In the genomic region with DNA sequence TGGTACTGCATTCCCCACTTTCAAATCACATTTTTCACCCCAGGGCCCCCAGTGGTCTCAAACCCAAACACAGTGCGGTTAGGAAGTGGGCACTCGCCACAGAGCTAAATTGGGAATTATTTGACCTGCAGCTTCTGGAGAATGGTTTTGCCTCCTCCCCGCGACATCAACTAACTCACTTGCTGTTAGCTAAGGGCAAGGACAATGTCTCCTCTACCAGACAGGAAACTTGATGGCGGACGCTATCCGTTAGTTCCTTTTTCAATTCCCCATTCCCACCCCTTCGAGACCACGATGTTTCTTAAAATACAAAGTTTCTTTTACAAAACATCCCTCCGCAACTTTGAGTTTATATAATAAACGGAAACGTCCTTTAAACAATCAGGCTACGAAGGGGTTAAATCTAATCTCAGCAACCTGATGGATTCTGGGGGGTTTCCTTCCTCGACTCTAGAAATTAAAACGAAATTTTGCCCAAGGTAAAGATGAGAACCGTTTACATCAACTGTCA, we compare ENCODE assay signal across 7 cellular contexts. TPM values are rescaled to one million over a fixed set of nuclear protein-coding genes. Genes with fewer than 3 reads are reported as not detected.
DNase-seq lines count a peak whose midpoint lies in the region; ATAC-seq, FAIRE-seq and TF ChIP-seq lines count a peak whose summit lies in the region.

No MANE protein-coding gene starts in this region.

- H3K4me1 ChIP-seq in HCT116 (ENCODE audit: control insufficient read depth in 1 of 2, insufficient read depth in 2 of 2, low read length in 2 of 2) (peaks cover 13 to 19% of the 10 kb centered on the region in 2 experiments), neuronal stem cell (ENCODE audit: control insufficient read depth in 2 of 2, insufficient read depth in 1 of 2, low read depth in 1 of 2, low read length in 2 of 2) (peaks cover 10 to 11% of the 10 kb centered on the region in 2 donors)
- peaks cover 21% of the 10 kb centered on the region for H3K4me1 ChIP-seq in effector memory CD4-positive, alpha-beta T cell (ENCODE audit: control insufficient read depth, insufficient read depth, low read length, poor library complexity, severe bottlenecking)

- H3K9ac ChIP-seq in HCT116 (ENCODE audit: low read length) (peak overlapping the region; percentile 98), neuronal stem cell (ENCODE audit: low read depth, low read length, poor library complexity) (peak overlapping the region; percentile 60)

- H3K4me3 Mint-ChIP-seq in T-helper 2 cell treated with Interferon-gamma antibody and Interleukin-4, amounts not matched to agents 5 μg/mL and 100 μg/mL, for 36 hours: peak overlapping the region; percentile 91

- POLR2A ChIA-PET in HCT116 (lab: Charles Lee): interaction anchor here (0.7 to 2.0 kb wide), 6 partner anchors 10 to 210 kb away, joined by 3 to 28 read pairs (median 7); partner anchors contain the start of genes FAM117A and SLC35B1

- H3K9me3 ChIP-seq in HCT116 (ENCODE audit: control insufficient read depth in 1 of 2, insufficient read depth in 1 of 2, low read depth in 1 of 2, low read length in 2 of 2) (no peaks in the 10 kb centered on the region), neuronal stem cell (replicated peaks in 1 of 2; ENCODE audit: control insufficient read depth in 2 of 2, insufficient read depth in 1 of 2, low read depth in 1 of 2, low read length in 2 of 2) (no peaks in the 10 kb centered on the region)
- H3K9me3 ChIP-seq in effector memory CD4-positive, alpha-beta T cell (ENCODE audit: control insufficient read depth, low read length): no peaks in the 10 kb centered on the region

- RAD21 ChIA-PET in HCT116 (lab: Charles Lee; ENCODE audit: low non-redundant PET in 1 of 2, low total read pairs in 2 of 2, uncharacterized antibody in 2 of 2, unreplicated experiment in 2 of 2): no interaction called here

- ATAC-seq in HCT116 (no peak), GM19463 (IDR thresholded peaks at IDR 0.05; ENCODE audit: unreplicated experiment) (no peak)

- peak overlapping the region; percentile 98 for H3K27ac ChIP-seq in HCT116 (ENCODE audit: low read depth, low read length)
- H3K27ac ChIP-seq in effector memory CD4-positive, alpha-beta T cell (ENCODE audit: insufficient read depth, low read length, poor library complexity, severe bottlenecking): peak overlapping the region; percentile 98
- peak overlapping the region; percentile 65 for H3K27ac ChIP-seq in neuronal stem cell (replicated peaks; ENCODE audit: low read length)

- no peak overlapping the region for H4K8ac ChIP-seq in neuronal stem cell (ENCODE audit: low read depth, low read length)

- H3K4me2 ChIP-seq in HCT116 (ENCODE audit: low read length) (peak overlapping the region; percentile 83), neuronal stem cell (ENCODE audit: insufficient read depth, low read length, poor library complexity, severe bottlenecking) (peak overlapping the region; percentile 72)

- CTCF ChIA-PET in HCT116 (lab: Charles Lee): interaction anchor here (0.8 to 2.1 kb wide), 7 partner anchors 9 to 232 kb away, joined by 3 to 6 read pairs (median 5); partner anchors contain the start of genes FAM117A and SLC35B1

- H3K23ac ChIP-seq in neuronal stem cell (ENCODE audit: low read depth, low read length, poor library complexity): no peak overlapping the region

- H3K27me3 ChIP-seq in HCT116 (ENCODE audit: insufficient read depth, low read length) (no peaks in the 10 kb centered on the region; the same call in 1 of the 2 replicates), neuronal stem cell (ENCODE audit: control insufficient read depth in 3 of 3, insufficient read depth in 3 of 3, low read depth in 1 of 3, low read length in 3 of 3) (no peaks in the 10 kb centered on the region)
- no peaks in the 10 kb centered on the region for H3K27me3 ChIP-seq in effector memory CD4-positive, alpha-beta T cell (replicated peaks; ENCODE audit: control insufficient read depth, insufficient read depth, low read length, poor library complexity, severe bottlenecking)

- H2BK120ac ChIP-seq in neuronal stem cell (ENCODE audit: low read depth, low read length): no peak overlapping the region

- no peak for TF ChIP-seq RAD21 in HCT116 (IDR thresholded peaks at IDR 0.05; ENCODE audit: low read depth)

- H3K14ac ChIP-seq in neuronal stem cell (ENCODE audit: low read length): no peak overlapping the region

- peaks cover 15 to 31% of the 10 kb centered on the region in 2 experiments for H3K36me3 ChIP-seq in HCT116 (ENCODE audit: control insufficient read depth in 1 of 2, insufficient read depth in 2 of 2, low read length in 2 of 2)
- H3K36me3 ChIP-seq in effector memory CD4-positive, alpha-beta T cell (ENCODE audit: control insufficient read depth, insufficient read depth, low read length): peaks cover 20% of the 10 kb centered on the region
- H3K36me3 ChIP-seq in neuronal stem cell (replicated peaks in 1 of 2; ENCODE audit: control insufficient read depth in 2 of 2, insufficient read depth in 2 of 2, low read length in 2 of 2): peaks cover 12 to 35% of the 10 kb centered on the region in 2 donors

- H2AFZ ChIP-seq in HCT116 (ENCODE audit: low read depth, low read length, poor library complexity, severe bottlenecking): peak overlapping the region; percentile 48
- peak overlapping the region; percentile 86 for H2AFZ ChIP-seq in neuronal stem cell (ENCODE audit: low read length)

- no peak for TF ChIP-seq CTCF in HCT116 (IDR thresholded peaks at IDR 0.05 in 2 of 3, conservative IDR thresholded peaks at IDR 0.05 in 1 of 3; ENCODE audit: borderline replicate concordance in 1 of 3, insufficient read depth in 1 of 3, low read depth in 2 of 3, low read length in 2 of 3)
- no peak for TF ChIP-seq CTCF in D721Med (IDR thresholded peaks at IDR 0.05; ENCODE audit: insufficient read depth, missing control alignments)

- intact Hi-C loops in HCT116 (cut with micrococcal nuclease): loop anchor here (2.0 kb wide), 3 partner anchors 79 to 373 kb away; partner anchors contain the start of gene PHB1

- no peak overlapping the region for H3K18ac ChIP-seq in neuronal stem cell (ENCODE audit: low read length)

- H4K20me1 ChIP-seq in HCT116 (ENCODE audit: insufficient read depth): peaks cover 17% of the 10 kb centered on the region; the same call in 1 of the 2 replicates

- H3K4me3 ChIP-seq in HCT116 (replicated peaks in 1 of 2; ENCODE audit: low read depth in 1 of 2, low read length in 2 of 2) (peak overlapping the region; percentile 86 to 96), neuronal stem cell (ENCODE audit: low read length in 2 of 2) (peak overlapping the region; percentile 74 to 85)
- H3K4me3 ChIP-seq in effector memory CD4-positive, alpha-beta T cell (ENCODE audit: insufficient read depth, low read depth, low read length, poor library complexity, severe bottlenecking): peak overlapping the region; percentile 48

- no peak for FAIRE-seq in D721Med (lab: Jason Lieb, UNC)

- H3K79me1 ChIP-seq in neuronal stem cell (ENCODE audit: low read depth, low read length): peaks cover 7% of the 10 kb centered on the region

- no peaks in the 10 kb centered on the region for H3K9me3 Mint-ChIP-seq in T-helper 2 cell treated with Interferon-gamma antibody and Interleukin-4, amounts not matched to agents 5 μg/mL and 100 μg/mL, for 36 hours

- peaks cover 2% of the 10 kb centered on the region for H3K27me3 Mint-ChIP-seq in T-helper 2 cell treated with Interferon-gamma antibody and Interleukin-4, amounts not matched to agents 5 μg/mL and 100 μg/mL, for 36 hours (ENCODE audit: low read depth)

- no peak overlapping the region for H2BK12ac ChIP-seq in neuronal stem cell (ENCODE audit: low read length)

- no peaks in the 10 kb centered on the region for H3K9me2 ChIP-seq in HCT116 (ENCODE audit: insufficient read depth)

- H3K79me2 ChIP-seq in HCT116 (ENCODE audit: insufficient read depth, low read length): peaks cover 38% of the 10 kb centered on the region

- no peak overlapping the region for H4K91ac ChIP-seq in neuronal stem cell (ENCODE audit: low read depth, low read length, poor library complexity)

- H3K27ac Mint-ChIP-seq in T-helper 2 cell treated with Interferon-gamma antibody and Interleukin-4, amounts not matched to agents 5 μg/mL and 100 μg/mL, for 36 hours: peak overlapping the region; percentile 98

- H3K4me1 Mint-ChIP-seq in T-helper 2 cell treated with Interferon-gamma antibody and Interleukin-4, amounts not matched to agents 5 μg/mL and 100 μg/mL, for 36 hours (ENCODE audit: low read depth): peaks cover 32% of the 10 kb centered on the region

- no peak overlapping the region for H2AK5ac ChIP-seq in neuronal stem cell (ENCODE audit: low read depth, low read length)

- WGBS in neuronal stem cell (ENCODE audit: extremely low coverage in 2 of 2, insufficient read length in 2 of 2, insufficient replicate concordance in 1 of 2), 2 donors: no CpG with 5 or more reads among the region's 16 CpGs

- no peak overlapping the region for H2BK5ac ChIP-seq in neuronal stem cell (ENCODE audit: low read length)

- TF ChIP-seq POLR2A in HCT116 (IDR thresholded peaks at IDR 0.05; ENCODE audit: borderline replicate concordance, extremely low read depth, insufficient read depth, insufficient read length): no peak

- peaks cover 31% of the 10 kb centered on the region for H3K36me3 Mint-ChIP-seq in T-helper 2 cell treated with Interferon-gamma antibody and Interleukin-4, amounts not matched to agents 5 μg/mL and 100 μg/mL, for 36 hours (ENCODE audit: low read depth)

- BruUV-seq in HCT116 (replicated peaks; lab: Mats Ljungman, UMichigan): TSS peak; percentile 75

- no peak overlapping the region for H2BK15ac ChIP-seq in neuronal stem cell (ENCODE audit: low read length)

- H3K4ac ChIP-seq in neuronal stem cell (ENCODE audit: low read length): no peak overlapping the region

- no peak for DNase-seq in HCT116 (ENCODE audit: low read depth, low spot score)
- DNase-seq in T-helper 2 cell treated with Interferon-gamma antibody and Interleukin-4, amounts not matched to agents 5 μg/mL and 100 μg/mL, for 36 hours (ENCODE audit: low spot score): no peak
- peak in 2 of 3 donors; percentile 14 for DNase-seq in effector memory CD4-positive, alpha-beta T cell
- no peak for DNase-seq in neuronal stem cell (ENCODE audit: low spot score)
- DNase-seq in NCI-H69 (lab: John Stamatoyannopoulos, UW): no peak
- no peak for DNase-seq in D721Med (ENCODE audit: insufficient read length, low spot score)

TF ChIP-seq in HCT116, 20 proteins besides CTCF, POLR2A, EP300 and RAD21 (continues in another document):
- TF ChIP-seq EGR1 (IDR thresholded peaks at IDR 0.05; ENCODE audit: low read depth) (no peak), ELF1 (IDR thresholded peaks at IDR 0.05; ENCODE audit: borderline replicate concordance, low read depth) (no peak)

RNA-seq across cellular contexts. Expression of gene KAT7, which starts 0.5 kb away (rescaled TPM):
- 79.5 TPM for total RNA-seq in HCT116 (2021; ENCODE audit: unreplicated experiment)
- polyA plus RNA-seq in HCT116 (2012): 29.2 and 34.3 TPM in 2 replicates
- polyA plus RNA-seq in neuronal stem cell (2013, experiment 1 of 2): 94.8 TPM
- polyA plus RNA-seq in neuronal stem cell (2013, experiment 2 of 2): 94.3 TPM

RNA-seq across cellular contexts. Expression of gene FAM117A, which starts 24.1 kb away (rescaled TPM):
- 12.8 TPM for total RNA-seq in HCT116 (2021; ENCODE audit: unreplicated experiment)
- polyA plus RNA-seq in HCT116 (2012): 11.0 and 14.4 TPM in 2 replicates
- polyA plus RNA-seq in neuronal stem cell (2013, experiment 1 of 2): 29.5 TPM
- polyA plus RNA-seq in neuronal stem cell (2013, experiment 2 of 2): 29.5 TPM

RNA-seq across cellular contexts. Expression of gene TAC4, which starts 59.9 kb away (rescaled TPM):
- total RNA-seq in HCT116 (2021; ENCODE audit: unreplicated experiment): not detected
- 0.17 and 0.32 TPM in 2 replicates for polyA plus RNA-seq in HCT116 (2012)
- not detected for polyA plus RNA-seq in neuronal stem cell (2013, experiment 1 of 2)
- polyA plus RNA-seq in neuronal stem cell (2013, experiment 2 of 2): not detected

Comparison
In these comparisons a context has a peak if more than half of its experiments do, and no peak if none do; other contexts are left out.
1. DNase-seq: peak in effector memory CD4-positive, alpha-beta T cell (2 of 3); none in HCT116 (single experiment), T-helper 2 cell treated with Interferon-gamma antibody and Interleukin-4, amounts not matched to agents 5 μg/mL and 100 μg/mL, for 36 hours (single experiment), neuronal stem cell (single experiment), NCI-H69 (single experiment) and D721Med (single experiment).
2. Peak in every context shown above with its lines, with median percentiles within 50 percentile points of each other: H3K27ac ChIP-seq and H3K4me3 ChIP-seq.